Comparison of ENCODE assay signal across 11 cellular contexts in the genomic region with DNA sequence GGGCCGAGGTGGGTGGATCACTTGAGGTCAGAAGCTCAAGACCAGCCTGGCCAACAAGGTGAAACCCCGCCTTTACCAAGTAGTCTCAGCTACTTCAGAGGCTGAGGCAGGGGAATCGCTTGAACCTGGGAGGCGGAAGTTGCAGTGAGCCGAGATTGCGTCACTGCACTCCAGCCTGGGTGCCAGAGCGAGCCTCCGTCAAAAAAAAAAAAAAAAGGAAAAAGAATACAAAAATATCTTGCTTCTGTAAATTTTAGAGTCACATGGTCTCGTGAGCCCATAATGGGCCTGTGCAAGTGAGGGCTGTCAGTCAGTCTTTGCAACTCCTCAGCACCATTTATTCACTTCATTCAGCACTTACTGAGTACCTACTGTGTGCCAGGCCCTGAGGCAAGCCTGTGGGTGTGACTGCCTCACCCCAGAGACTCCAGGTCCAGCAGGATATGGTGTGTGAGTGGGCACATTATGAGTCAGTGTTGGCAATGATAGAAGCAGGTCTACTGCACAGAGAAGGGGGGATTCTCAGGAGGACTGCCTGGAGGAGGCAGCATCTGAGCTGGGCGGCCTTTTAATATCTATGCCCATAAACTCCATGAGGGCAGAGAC. TPM values are rescaled to one million over a fixed set of nuclear protein-coding genes. Genes with fewer than 3 reads are reported as not detected.
A peak's percentile ranks its signal among the peaks of the same experiment; 100 is the strongest.
DNase-seq lines count a peak whose midpoint lies in the region; TF ChIP-seq lines count a peak whose summit lies in the region.
"Had no signal": no experiment of that assay in that cellular context is flagged by ENCODE, and none has a peak within 500 bp of the region (broad histone marks: within the 10 kb centered on the region; RNA-seq: fewer than 3 reads in every experiment).

No MANE protein-coding gene starts in this region.

- no peaks in the 10 kb centered on the region for H3K27me3 Mint-ChIP-seq in activated naive CD4-positive, alpha-beta T cell treated with anti-CD3 and anti-CD28 coated beads for 36 hours (ENCODE audit: low read depth)
- H3K27me3 Mint-ChIP-seq in endodermal cell (ENCODE audit: insufficient read depth), result peaks cover 3% of the 10 kb centered on the region

- peaks cover 21% of the 10 kb centered on the region for H3K4me1 Mint-ChIP-seq in activated naive CD4-positive, alpha-beta T cell treated with anti-CD3 and anti-CD28 coated beads for 36 hours (ENCODE audit: low read depth)
- peaks cover 18% of the 10 kb centered on the region for H3K4me1 Mint-ChIP-seq in endodermal cell

- intact Hi-C loops in activated naive CD4-positive, alpha-beta T cell treated with anti-CD3 and anti-CD28 coated beads for 36 hours (cut with micrococcal nuclease), result no loop called here
- intact Hi-C loops in testis (cut with DNase I; ENCODE audit: low total_unique reads), result no loop called here

- TF ChIP-seq POLR2A in testis (IDR thresholded peaks at IDR 0.05), result no peak

- no peak overlapping the region for H3K27ac ChIP-seq in endodermal cell (ENCODE audit: low read depth, low read length)
- H3K27ac ChIP-seq in testis, result no peak overlapping the region

- H3K9ac ChIP-seq in endodermal cell (ENCODE audit: extremely low read depth, low read length, poor library complexity, severe bottlenecking), result no peak overlapping the region

- H3K27ac Mint-ChIP-seq in activated naive CD4-positive, alpha-beta T cell treated with anti-CD3 and anti-CD28 coated beads for 36 hours, result no peak overlapping the region
- no peak overlapping the region for H3K27ac Mint-ChIP-seq in endodermal cell

- no peaks in the 10 kb centered on the region for H3K9me3 Mint-ChIP-seq in activated naive CD4-positive, alpha-beta T cell treated with anti-CD3 and anti-CD28 coated beads for 36 hours
- H3K9me3 Mint-ChIP-seq in endodermal cell, result no peaks in the 10 kb centered on the region

- H3K9me3 ChIP-seq in endodermal cell (ENCODE audit: control insufficient read depth, low read length), result no peaks in the 10 kb centered on the region
- H3K9me3 ChIP-seq in testis, result no peaks in the 10 kb centered on the region

- CTCF ChIA-PET in activated naive CD4-positive, alpha-beta T cell treated with anti-CD3 and anti-CD28 coated beads for 36 hours (lab: Charles Lee), result interaction anchor here (0.9 kb wide), 1 partner anchor 10 kb away, joined by 3 read pairs; no protein-coding TSS in a partner anchor

- H3K27me3 ChIP-seq in endodermal cell (ENCODE audit: control insufficient read depth, insufficient read depth, low read length, poor library complexity, severe bottlenecking) (no peaks in the 10 kb centered on the region), testis (no peaks in the 10 kb centered on the region)

- 87 to 91% methylated on average over 7 to 10 of the region's 10 CpGs for WGBS in endodermal cell (ENCODE audit: insufficient coverage in 1 of 2, insufficient read length in 1 of 2), 2 experiments
- 58 to 59% methylated on average over 10 of the region's 10 CpGs for WGBS in testis, 2 donors

- H3K36me3 ChIP-seq in endodermal cell (ENCODE audit: control insufficient read depth, insufficient read depth, low read length) (no peaks in the 10 kb centered on the region), testis (ENCODE audit: low read depth, missing control alignments) (no peaks in the 10 kb centered on the region)

- H3K36me3 Mint-ChIP-seq in activated naive CD4-positive, alpha-beta T cell treated with anti-CD3 and anti-CD28 coated beads for 36 hours (ENCODE audit: low read depth), result no peaks in the 10 kb centered on the region
- H3K36me3 Mint-ChIP-seq in endodermal cell (ENCODE audit: low read depth), result no peaks in the 10 kb centered on the region

- H3K4me3 ChIP-seq in endodermal cell (ENCODE audit: low read length) (no peak overlapping the region), testis (no peak overlapping the region)

- no peak for TF ChIP-seq CTCF in endodermal cell (conservative IDR thresholded peaks at IDR 0.05)
- no peak for TF ChIP-seq CTCF in testis (IDR thresholded peaks at IDR 0.05)

- peak overlapping the region; percentile 46 for H3K4me3 Mint-ChIP-seq in activated naive CD4-positive, alpha-beta T cell treated with anti-CD3 and anti-CD28 coated beads for 36 hours
- no peak overlapping the region for H3K4me3 Mint-ChIP-seq in endodermal cell

- peak; percentile 61 for DNase-seq in activated naive CD4-positive, alpha-beta T cell treated with anti-CD3 and anti-CD28 coated beads for 36 hours
- no peak for DNase-seq in activated naive CD4-positive, alpha-beta T cell treated with Interleukin-2 at 50 U/mL for 16 hours
- DNase-seq in MV-4-11 (lab: John Stamatoyannopoulos, UW) (peak; percentile 85), endodermal cell (peak; percentile 38), testis (peak; percentile 24), SK-N-DZ (ENCODE audit: low spot score) (no peak), dermis blood vessel endothelial cell (no peak), medulla oblongata (ENCODE audit: extremely low spot score) (no peak)
- DNase-seq: amniotic stem cell, kidney glomerular epithelial cell, PC-3 had no signal

- H3K4me1 ChIP-seq in endodermal cell (ENCODE audit: control insufficient read depth, insufficient read depth, low read length) (peaks cover 3% of the 10 kb centered on the region), testis (peaks cover 5% of the 10 kb centered on the region)

RNA-seq across cellular contexts. Expression of gene TARDBP, which starts 46.7 kb away (rescaled TPM):
- 100 to 1,000 TPM; 158 to 159 TPM for total RNA-seq in activated naive CD4-positive, alpha-beta T cell treated with anti-CD3 and anti-CD28 coated beads for 36 hours
- total RNA-seq in endodermal cell, result 100 to 1,000 TPM; 203 to 216 TPM
- 271 TPM for polyA plus RNA-seq in endodermal cell (2013, experiment 1 of 2)
- 250 TPM for polyA plus RNA-seq in endodermal cell (2013, experiment 2 of 2)
- total RNA-seq in testis, result 100 to 1,000 TPM; 185 to 207 TPM
- 142 TPM for polyA plus RNA-seq in testis (ENCODE audit: insufficient read depth, low read depth, low replicate concordance)
- polyA plus RNA-seq in SK-N-DZ (2014; cell fraction: cytosol; rRNA removed), result 49.6 and 68.2 TPM in 2 replicates
- polyA plus RNA-seq in SK-N-DZ (2014; cell fraction: nucleus; rRNA removed), result 90.3 and 258 TPM in 2 replicates
- 133 and 197 TPM in 2 replicates for total RNA-seq in dermis blood vessel endothelial cell

Comparison
In these comparisons a context has a peak if more than half of its experiments do, and no peak if none do; other contexts are left out.
1. DNase-seq: peak in activated naive CD4-positive, alpha-beta T cell treated with anti-CD3 and anti-CD28 coated beads for 36 hours (single experiment), MV-4-11 (single experiment), endodermal cell (single experiment) and testis (single experiment); none in activated naive CD4-positive, alpha-beta T cell treated with Interleukin-2 at 50 U/mL for 16 hours (single experiment), SK-N-DZ (single experiment), dermis blood vessel endothelial cell (single experiment) and medulla oblongata (single experiment).